ENCODE assay signal across 18 cellular contexts in genomic region chr18:55907352-55908045, GRCh38.
DNase-seq lines count a peak whose midpoint lies in the region; ATAC-seq, FAIRE-seq and TF ChIP-seq lines count a peak whose summit lies in the region.
"Had no signal": no experiment of that assay in that cellular context is flagged by ENCODE, and none has a peak within 500 bp of the region (broad histone marks: within the 10 kb centered on the region; RNA-seq: fewer than 3 reads in every experiment).

No MANE protein-coding gene starts in this region.

- H3K27me3 ChIP-seq in keratinocyte (ENCODE audit: control insufficient read depth, extremely low read depth, insufficient read depth, low read length) (no peaks in the 10 kb centered on the region), adrenal gland (no peaks in the 10 kb centered on the region)

- H3K9me3 ChIP-seq in keratinocyte (ENCODE audit: control insufficient read depth, low read depth, low read length) (no peaks in the 10 kb centered on the region), adrenal gland (replicated peaks in 1 of 3) (no peaks in the 10 kb centered on the region)

- no peak overlapping the region for H3K9ac ChIP-seq in keratinocyte (ENCODE audit: control insufficient read depth, extremely low read depth, insufficient read depth, low read length)
- H3K9ac ChIP-seq: KMS-11 had no signal

- peaks cover 0 to 5% (median 0%) of the 10 kb centered on the region in 3 donors for H3K9me3 Mint-ChIP-seq in IgD-negative memory B cell
- H3K9me3 Mint-ChIP-seq in stimulated activated memory B cell treated with anti-CD40 and anti-IgM and Interleukin-4, amounts not matched to agents 10 μg/mL and 1 μg/mL and 100 μg/mL, for 72 hours: peaks cover 4% of the 10 kb centered on the region

- TF ChIP-seq CTCF in cardiac fibroblast (IDR thresholded peaks at IDR 0.05; ENCODE audit: low read depth, low read length) (no peak), keratinocyte (optimal IDR thresholded peaks at IDR 0.05 in 1 of 3, IDR thresholded peaks at IDR 0.05 in 1 of 3, conservative IDR thresholded peaks at IDR 0.05 in 1 of 3; ENCODE audit: extremely low read depth in 1 of 3, insufficient read depth in 2 of 3, low read length in 3 of 3) (no peak), adrenal gland (IDR thresholded peaks at IDR 0.05) (no peak)

- H3K4me3 ChIP-seq in cardiac fibroblast (replicated peaks in 1 of 2; ENCODE audit: low read depth in 2 of 2, low read length in 2 of 2): no peak overlapping the region
- H3K4me3 ChIP-seq in keratinocyte (ENCODE audit: control insufficient read depth in 2 of 3, extremely low read depth in 1 of 3, insufficient read depth in 2 of 3, low read depth in 1 of 3, low read length in 3 of 3): no peak overlapping the region
- H3K4me3 ChIP-seq in adrenal gland: no peak overlapping the region

- peak overlapping the region; percentile 75 for H2AFZ ChIP-seq in keratinocyte (ENCODE audit: control insufficient read depth, low read length)

- peaks cover 8% of the 10 kb centered on the region for H3K27me3 Mint-ChIP-seq in IgD-negative memory B cell
- no peaks in the 10 kb centered on the region for H3K27me3 Mint-ChIP-seq in stimulated activated memory B cell treated with anti-CD40 and anti-IgM and Interleukin-4, amounts not matched to agents 10 μg/mL and 1 μg/mL and 100 μg/mL, for 72 hours
- H3K27me3 Mint-ChIP-seq: activated naive CD8-positive, alpha-beta T cell; T-cell had no signal

- H3K27ac ChIP-seq in keratinocyte (ENCODE audit: control insufficient read depth, insufficient read depth, low read length) (no peak overlapping the region), adrenal gland (no peak overlapping the region)
- H3K27ac ChIP-seq: KMS-11 had no signal

- ATAC-seq in stimulated activated memory B cell treated with anti-CD40 and anti-IgM and Interleukin-4, amounts not matched to agents 10 μg/mL and 1 μg/mL and 100 μg/mL, for 72 hours: no peak
- ATAC-seq: activated CD4-positive, CD25-positive, alpha-beta regulatory T cell treated with anti-CD3 and anti-CD28 coated beads, Interleukin-2, amount 50 U/mL, for 24 hours; T-cell had no signal

- FAIRE-seq in keratinocyte (lab: Jason Lieb, UNC): peak; percentile 49
- FAIRE-seq: H54 had no signal

- H3K9me1 ChIP-seq in keratinocyte (ENCODE audit: control insufficient read depth, extremely low read depth, insufficient read depth, low read length): no peaks in the 10 kb centered on the region

- H3K36me3 Mint-ChIP-seq in IgD-negative memory B cell: no peaks in the 10 kb centered on the region
- H3K36me3 Mint-ChIP-seq in stimulated activated memory B cell treated with anti-CD40 and anti-IgM and Interleukin-4, amounts not matched to agents 10 μg/mL and 1 μg/mL and 100 μg/mL, for 72 hours: no peaks in the 10 kb centered on the region
- H3K36me3 Mint-ChIP-seq: activated naive CD8-positive, alpha-beta T cell; CD14-positive monocyte; T-cell had no signal

- intact Hi-C loops in adrenal gland (cut with DNase I): no loop called here

- dilution Hi-C loops in keratinocyte (cut with MboI; ENCODE audit: extremely low pct_ligation_motif_present, low sequenced_read_pairs): no loop called here

- no peaks in the 10 kb centered on the region for H3K79me2 ChIP-seq in keratinocyte (ENCODE audit: control insufficient read depth, insufficient read depth, low read length)

- H3K27ac Mint-ChIP-seq in IgD-negative memory B cell: peak overlapping the region in 1 of 3 donors; percentile 32
- peak overlapping the region; percentile 52 for H3K27ac Mint-ChIP-seq in stimulated activated memory B cell treated with anti-CD40 and anti-IgM and Interleukin-4, amounts not matched to agents 10 μg/mL and 1 μg/mL and 100 μg/mL, for 72 hours
- H3K27ac Mint-ChIP-seq: activated naive CD8-positive, alpha-beta T cell; CD14-positive monocyte; T-cell had no signal

- H3K4me1 Mint-ChIP-seq in IgD-negative memory B cell: peaks cover 14 to 33% (median 30%) of the 10 kb centered on the region in 3 donors
- peaks cover 39% of the 10 kb centered on the region for H3K4me1 Mint-ChIP-seq in stimulated activated memory B cell treated with anti-CD40 and anti-IgM and Interleukin-4, amounts not matched to agents 10 μg/mL and 1 μg/mL and 100 μg/mL, for 72 hours
- H3K4me1 Mint-ChIP-seq: CD14-positive monocyte had no signal

- DNase-seq in cardiac fibroblast (ENCODE audit: low read depth in 2 of 2): peak; percentile 26 to 28
- DNase-seq in keratinocyte (ENCODE audit: low read depth, low spot score): no peak
- no peak for DNase-seq in NOMO-1 treated with DMSO at 0.1 percent for 48 hours (lab: John Stamatoyannopoulos, UW; ENCODE audit: unreplicated experiment)
- DNase-seq in adrenal gland: no peak
- DNase-seq in NCI-H2081 (lab: John Stamatoyannopoulos, UW): no peak
- no peak for DNase-seq in DMS114 treated with DMSO at 0.1 percent for 48 hours (lab: John Stamatoyannopoulos, UW; ENCODE audit: unreplicated experiment)
- DNase-seq: activated CD8-positive, alpha-beta memory T cell treated with anti-CD3 and anti-CD28 coated beads, Interleukin-2, amount 50 U/mL, for 48 hours; DND-41; NCI-H146; NCI-H510A; T-cell had no signal

- WGBS in adrenal gland, 4 donors: 48 to 60% (median 53%) methylated on average over 6 of the region's 6 CpGs

- peak overlapping the region; percentile 34 for H3K4me2 ChIP-seq in keratinocyte (ENCODE audit: control insufficient read depth, extremely low read depth, insufficient read depth, low read depth, low read length)
- H3K4me2 ChIP-seq: KMS-11 had no signal

- H4K20me1 ChIP-seq in keratinocyte (ENCODE audit: control insufficient read depth, extremely low read depth, insufficient read depth, low read length): no peaks in the 10 kb centered on the region

- no peak for TF ChIP-seq POLR2A in adrenal gland (IDR thresholded peaks at IDR 0.05)

- peak overlapping the region; percentile 2 to 71 (median 60) for H3K4me3 Mint-ChIP-seq in IgD-negative memory B cell
- H3K4me3 Mint-ChIP-seq in stimulated activated memory B cell treated with anti-CD40 and anti-IgM and Interleukin-4, amounts not matched to agents 10 μg/mL and 1 μg/mL and 100 μg/mL, for 72 hours: peak overlapping the region; percentile 47
- H3K4me3 Mint-ChIP-seq: activated naive CD8-positive, alpha-beta T cell; CD14-positive monocyte; T-cell had no signal

- H3K4me1 ChIP-seq in keratinocyte (ENCODE audit: control insufficient read depth, extremely low read depth, insufficient read depth, low read length) (peaks cover 13% of the 10 kb centered on the region), adrenal gland (replicated peaks in 1 of 2) (no peaks in the 10 kb centered on the region)

- H3K36me3 ChIP-seq in keratinocyte (ENCODE audit: control insufficient read depth in 2 of 2, extremely low read depth in 1 of 2, insufficient read depth in 2 of 2, low read length in 2 of 2): no peaks in the 10 kb centered on the region
- no peaks in the 10 kb centered on the region for H3K36me3 ChIP-seq in adrenal gland (replicated peaks in 1 of 2)

Comparison
In these comparisons a context has a peak if more than half of its experiments do, and no peak if none do; other contexts are left out.
1. DNase-seq: peak in cardiac fibroblast (2 of 2); none in keratinocyte (single experiment), NOMO-1 treated with DMSO at 0.1 percent for 48 hours (single experiment), adrenal gland (0 of 7), NCI-H2081 (0 of 2) and DMS114 treated with DMSO at 0.1 percent for 48 hours (single experiment).